In the genomic region with DNA sequence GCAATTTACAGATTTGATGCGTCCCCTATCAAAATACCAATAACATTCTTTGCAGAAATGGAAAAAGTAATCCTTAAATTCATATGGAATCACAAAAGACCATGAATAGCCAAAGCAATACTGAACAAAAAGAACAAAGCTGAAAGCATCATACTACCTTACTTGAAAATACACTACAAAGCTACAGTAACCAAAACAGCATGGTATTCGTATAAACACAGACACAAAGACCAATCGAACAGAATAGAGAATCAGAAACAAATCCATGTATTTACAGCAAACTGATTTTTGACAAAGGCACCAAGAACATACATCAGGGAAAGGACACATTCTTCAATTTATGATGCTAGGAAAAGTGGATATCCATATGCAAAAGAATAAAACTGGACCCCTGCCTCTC, we compare ENCODE assay signal across 26 cellular contexts.
"Had no signal": no experiment of that assay in that cellular context is flagged by ENCODE, and none has a peak within 500 bp of the region (broad histone marks: within the 10 kb centered on the region; RNA-seq: fewer than 3 reads in every experiment).

No MANE protein-coding gene starts in this region.

- FAIRE-seq: urothelium cell line had no signal

- DNase-seq: stimulated activated CD4-positive, alpha-beta T cell treated with anti-CD3 and anti-CD28 coated beads, Interleukin-2, amount 100 ng/mL, for 48 hours; stimulated activated CD4-positive, alpha-beta T cell treated with anti-CD3 and anti-CD28 coated beads, Interleukin-4, amount 100 ng/mL, for 1 hour; stimulated activated CD4-positive, alpha-beta T cell treated with anti-CD3 and anti-CD28 coated beads, Interleukin-4, amount 100 ng/mL, for 24 hours; stimulated activated CD4-positive, alpha-beta T cell treated with anti-CD3 and anti-CD28 coated beads, Interleukin-4, amount 100 ng/mL, for 4 hours; stimulated activated CD8-positive, alpha-beta memory T cell treated with anti-CD3 and anti-CD28 coated beads, Interleukin-4, amount 100 ng/mL, for 48 hours; stimulated activated naive B cell treated with anti-CD40 and anti-IgM and Interleukin-4, amounts not matched to agents 10 μg/mL and 1 μg/mL and 100 μg/mL, for 72 hours; stimulated activated naive CD4-positive, alpha-beta T cell; stimulated activated naive CD4-positive, alpha-beta T cell treated with Interleukin-2 at 50 U/mL for 16 hours; stimulated activated naive CD8-positive, alpha-beta T cell treated with anti-CD3 and anti-CD28 coated beads, Interleukin-15, amount 100 ng/mL, for 72 hours; stimulated activated naive CD8-positive, alpha-beta T cell treated with anti-CD3 and anti-CD28 coated beads, Interleukin-15, Interleukin-2, amounts not matched to agents 100 U/mL and 50 U/mL, for 24 hours; stomach; substantia nigra; testis; thyroid gland; tibial artery; transverse colon; upper lobe of left lung; upper lobe of right lung; uterus had no signal

- ATAC-seq: stimulated activated effector memory CD8-positive, alpha-beta T cell treated with anti-CD3 and anti-CD28 coated beads, Interleukin-12 subunit alpha, Interleukin-12 subunit beta, amount 100 ng/mL, for 72 hours; stimulated activated memory B cell treated with anti-CD40 and anti-IgM and Interleukin-4, amounts not matched to agents 10 μg/mL and 1 μg/mL and 100 μg/mL, for 72 hours; stimulated activated naive B cell treated with anti-CD40 and anti-IgM and Interleukin-4, amounts not matched to agents 10 μg/mL and 1 μg/mL and 100 μg/mL, for 72 hours; stimulated activated naive CD8-positive, alpha-beta T cell treated with anti-CD3 and anti-CD28 coated beads, Interleukin-15, amount 100 ng/mL, for 72 hours; stimulated activated naive CD8-positive, alpha-beta T cell treated with anti-CD3 and anti-CD28 coated beads, Interleukin-15, Interleukin-2, amounts not matched to agents 100 U/mL and 50 U/mL, for 24 hours; upper lobe of right lung had no signal

- H3K27ac ChIP-seq: stomach, suprapubic skin, testis, thoracic aorta, thyroid gland, tibial artery, tibial nerve, transverse colon, upper lobe of left lung, upper lobe of right lung, uterus, vagina had no signal

- H3K36me3 ChIP-seq: stomach, suprapubic skin, thoracic aorta, thyroid gland, tibial artery, tibial nerve, transverse colon, upper lobe of left lung, upper lobe of right lung, uterus, vagina had no signal

- H3K9me3 ChIP-seq: testis, thyroid gland, upper lobe of right lung, uterus, vagina had no signal

- H3K4me3 ChIP-seq: stomach, suprapubic skin, testis, thoracic aorta, thyroid gland, tibial artery, tibial nerve, transverse colon, upper lobe of left lung, upper lobe of right lung, uterus, vagina had no signal

- H3K4me1 ChIP-seq: stomach, suprapubic skin, testis, thyroid gland, tibial artery, transverse colon, upper lobe of left lung, upper lobe of right lung, uterus, vagina had no signal
